In the genomic region with DNA sequence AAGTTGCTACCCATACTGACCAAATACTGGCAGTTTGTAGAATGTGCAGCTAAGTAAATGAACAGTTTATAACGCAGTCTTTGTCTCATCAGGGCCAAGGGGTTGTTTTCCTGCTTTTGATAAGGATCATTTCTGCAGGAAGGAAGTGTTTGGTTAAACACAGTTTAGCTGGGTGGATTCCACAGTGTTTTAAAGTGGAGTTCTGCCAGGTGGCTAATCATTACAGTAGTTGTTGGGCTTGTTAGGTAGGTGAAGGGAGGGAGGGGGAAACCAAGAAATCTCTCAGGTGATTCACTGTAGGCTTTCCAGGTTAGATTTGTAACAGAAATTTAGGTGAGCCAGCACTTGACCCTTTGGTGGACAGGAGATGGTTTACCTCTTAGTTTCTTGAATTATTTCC, we compare ENCODE assay signal across 9 cellular contexts. TPM values are rescaled to one million over a fixed set of nuclear protein-coding genes. Genes with fewer than 3 reads are reported as not detected.
DNase-seq lines count a peak whose midpoint lies in the region; ATAC-seq, FAIRE-seq and TF ChIP-seq lines count a peak whose summit lies in the region.
"Had no signal": no experiment of that assay in that cellular context is flagged by ENCODE, and none has a peak within 500 bp of the region (broad histone marks: within the 10 kb centered on the region; RNA-seq: fewer than 3 reads in every experiment).

No MANE protein-coding gene starts in this region.

- H3K9me3 Mint-ChIP-seq in CD4-positive, alpha-beta T cell, result no peaks in the 10 kb centered on the region
- H3K9me3 Mint-ChIP-seq in activated CD4-positive, alpha-beta memory T cell treated with anti-CD3 and anti-CD28 coated beads for 36 hours, result no peaks in the 10 kb centered on the region

- peak overlapping the region; percentile 2 for H3K4me3 Mint-ChIP-seq in CD4-positive, alpha-beta T cell
- H3K4me3 Mint-ChIP-seq in activated CD4-positive, alpha-beta memory T cell treated with anti-CD3 and anti-CD28 coated beads for 36 hours, result no peak overlapping the region

- peak overlapping the region; percentile 31 for H3K27ac Mint-ChIP-seq in CD4-positive, alpha-beta T cell
- H3K27ac Mint-ChIP-seq in activated CD4-positive, alpha-beta memory T cell treated with anti-CD3 and anti-CD28 coated beads for 36 hours, result peak overlapping the region; percentile 7

- no peak overlapping the region for H3K27ac ChIP-seq in CD4-positive, alpha-beta T cell (ENCODE audit: low read depth, low read length)

- peaks cover 24% of the 10 kb centered on the region for H3K36me3 Mint-ChIP-seq in CD4-positive, alpha-beta T cell (ENCODE audit: low read depth)
- peaks cover 17% of the 10 kb centered on the region for H3K36me3 Mint-ChIP-seq in activated CD4-positive, alpha-beta memory T cell treated with anti-CD3 and anti-CD28 coated beads for 36 hours

- no peaks in the 10 kb centered on the region for H3K27me3 Mint-ChIP-seq in CD4-positive, alpha-beta T cell
- no peaks in the 10 kb centered on the region for H3K27me3 Mint-ChIP-seq in activated CD4-positive, alpha-beta memory T cell treated with anti-CD3 and anti-CD28 coated beads for 36 hours

- CTCF ChIA-PET in CD4-positive, alpha-beta T cell (lab: Charles Lee), result no interaction called here
- CTCF ChIA-PET in activated CD4-positive, alpha-beta memory T cell treated with anti-CD3 and anti-CD28 coated beads for 36 hours (lab: Charles Lee), result interaction anchor here (0.7 to 2.3 kb wide), 4 partner anchors 14 to 568 kb away, joined by 3 to 11 read pairs (median 4); no protein-coding TSS in a partner anchor

- no peak for TF ChIP-seq CTCF in CD4-positive, alpha-beta T cell (IDR thresholded peaks at IDR 0.05)

- H3K4me1 Mint-ChIP-seq in CD4-positive, alpha-beta T cell (ENCODE audit: low read depth), result peaks cover 38% of the 10 kb centered on the region
- peaks cover 57% of the 10 kb centered on the region for H3K4me1 Mint-ChIP-seq in activated CD4-positive, alpha-beta memory T cell treated with anti-CD3 and anti-CD28 coated beads for 36 hours (ENCODE audit: low read depth)

- no peaks in the 10 kb centered on the region for H3K9me3 ChIP-seq in CD4-positive, alpha-beta T cell (ENCODE audit: control insufficient read depth, low read length)

- POLR2A ChIA-PET in CD4-positive, alpha-beta T cell (lab: Charles Lee), result interaction anchor here (1.2 kb wide), 1 partner anchor 57 kb away, joined by 3 read pairs; no protein-coding TSS in a partner anchor
- POLR2A ChIA-PET in activated CD4-positive, alpha-beta memory T cell treated with anti-CD3 and anti-CD28 coated beads for 36 hours (lab: Charles Lee), result interaction anchor here (1.0 to 2.5 kb wide), 3 partner anchors 16 to 57 kb away, joined by 5 to 11 read pairs (median 7); a partner anchor contains a TSS

- no peak for TF ChIP-seq POLR2A in H54 (IDR thresholded peaks at IDR 0.05; ENCODE audit: low read depth, low read length)

- no peak for FAIRE-seq in H54 (lab: Jason Lieb, UNC)

- no peak for DNase-seq in CD4-positive, alpha-beta T cell
- no peak for DNase-seq in activated CD4-positive, alpha-beta memory T cell treated with anti-CD3 and anti-CD28 coated beads for 36 hours
- DNase-seq in left kidney (ENCODE audit: low read depth, low spot score), result peak; percentile 81
- DNase-seq in OCI-M2 (lab: John Stamatoyannopoulos, UW; ENCODE audit: unreplicated experiment), result no peak
- DNase-seq in DMS114 treated with DMSO at 0.1 percent for 48 hours (lab: John Stamatoyannopoulos, UW; ENCODE audit: unreplicated experiment), result no peak
- DNase-seq in H54 (ENCODE audit: insufficient read length, low spot score), result no peak
- DNase-seq: GOT3 had no signal

- intact Hi-C loops in CD4-positive, alpha-beta T cell (cut with DNase I, micrococcal nuclease), result no loop called here
- intact Hi-C loops in activated CD4-positive, alpha-beta memory T cell treated with anti-CD3 and anti-CD28 coated beads for 36 hours (cut with micrococcal nuclease), result loop anchor here (2.0 to 10.0 kb wide), 3 partner anchors 48 to 278 kb away; a partner anchor contains a TSS

- H3K27me3 ChIP-seq in CD4-positive, alpha-beta T cell (ENCODE audit: control insufficient read depth, insufficient read depth, low read length), result no peaks in the 10 kb centered on the region

- ATAC-seq in CD4-positive, alpha-beta T cell (ENCODE audit: poor library complexity), result peak; percentile 29
- ATAC-seq in GM21528 (IDR thresholded peaks at IDR 0.05; ENCODE audit: low FRiP score, unreplicated experiment) (peak; percentile 39), GM21786 (IDR thresholded peaks at IDR 0.05; ENCODE audit: unreplicated experiment) (no peak)

RNA-seq across cellular contexts. Expression of a gene that starts 58.1 kb away (rescaled TPM):
- total RNA-seq in CD4-positive, alpha-beta T cell, result 1 to 10 TPM; 7.5 to 7.7 TPM
- total RNA-seq in activated CD4-positive, alpha-beta memory T cell treated with anti-CD3 and anti-CD28 coated beads for 36 hours, result 10 to 100 TPM; 17.7 to 19.4 TPM
